Comparison of ENCODE assay signal across 26 cellular contexts in the genomic region with DNA sequence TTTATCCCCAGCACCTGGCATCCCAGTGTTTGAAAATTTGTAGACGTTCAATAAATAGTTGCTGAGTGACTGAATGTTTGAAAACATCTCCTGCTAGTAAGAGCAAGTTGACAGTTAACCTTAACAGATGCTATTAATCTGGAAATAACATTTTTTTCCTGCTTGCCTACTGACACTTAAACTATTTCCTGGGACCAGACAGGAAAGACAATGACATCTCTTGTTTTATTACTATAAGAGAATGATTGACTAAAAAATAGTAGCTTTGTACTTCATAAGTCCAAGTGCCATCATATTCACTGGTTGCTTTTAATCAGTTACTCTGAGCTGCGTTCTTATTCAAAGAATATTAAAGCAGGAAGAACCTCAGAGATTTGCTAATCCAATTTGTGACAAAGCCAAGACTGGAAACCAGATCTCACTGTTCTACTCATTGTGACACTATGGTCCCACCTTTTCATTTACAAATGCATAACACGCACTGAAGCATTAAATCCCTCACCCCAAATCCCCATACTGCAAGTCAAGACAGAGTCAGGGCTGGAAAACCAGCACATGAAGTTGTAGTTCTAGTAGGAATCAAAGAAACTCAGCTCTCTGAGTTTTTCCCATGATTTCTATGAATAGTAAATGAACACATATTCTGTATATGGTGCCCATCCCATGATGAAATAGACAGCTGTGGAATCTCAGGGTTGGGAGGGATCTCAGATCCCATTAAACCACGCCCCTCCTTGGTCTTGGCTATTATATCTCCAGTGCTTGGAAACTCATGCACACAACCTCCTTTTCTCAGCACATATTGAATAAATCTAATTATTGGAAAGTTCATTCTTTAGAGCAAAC.
A peak's percentile ranks its signal among the peaks of the same experiment; 100 is the strongest.
DNase-seq lines count a peak whose midpoint lies in the region; ATAC-seq and TF ChIP-seq lines count a peak whose summit lies in the region.
"Had no signal": no experiment of that assay in that cellular context is flagged by ENCODE, and none has a peak within 500 bp of the region (broad histone marks: within the 10 kb centered on the region; RNA-seq: fewer than 3 reads in every experiment).

No MANE protein-coding gene starts in this region.

- ATAC-seq in GM21390 (IDR thresholded peaks at IDR 0.05; ENCODE audit: unreplicated experiment) = no peak
- no peak for ATAC-seq in GM18505 (IDR thresholded peaks at IDR 0.05; ENCODE audit: unreplicated experiment)
- ATAC-seq: activated T-helper 17 cell treated with anti-CD3 and anti-CD28 coated beads, Interleukin-2, amount 50 U/mL, for 72 hours; CD8-positive, alpha-beta T cell; HCT116; PC-3 had no signal

- no peak for TF ChIP-seq POLR2A in GM18505 (IDR thresholded peaks at IDR 0.05; ENCODE audit: borderline replicate concordance, extremely low read depth, insufficient read depth, insufficient read length)

- BruUV-seq in A673 (replicated peaks; lab: Mats Ljungman, UMichigan) = no TSS peak

- POLR2A ChIA-PET in A673 (lab: Charles Lee; ENCODE audit: low non-redundant PET) = no interaction called here
- POLR2A ChIA-PET in activated CD4-positive, alpha-beta T cell treated with anti-CD3 and anti-CD28 coated beads, Interleukin-2, amount 10 ng/mL, durations not matched to agents 7 days and 5 days (lab: Charles Lee) = no interaction called here

- H3K27me3 Mint-ChIP-seq in neural crest cell (ENCODE audit: low read depth) = no peaks in the 10 kb centered on the region
- peaks cover 13% of the 10 kb centered on the region for H3K27me3 Mint-ChIP-seq in activated CD4-positive, alpha-beta T cell treated with anti-CD3 and anti-CD28 coated beads, Interleukin-2, amount 10 ng/mL, durations not matched to agents 7 days and 5 days

- H3K9me3 Mint-ChIP-seq in neural crest cell = no peaks in the 10 kb centered on the region
- H3K9me3 Mint-ChIP-seq in activated CD4-positive, alpha-beta T cell treated with anti-CD3 and anti-CD28 coated beads, Interleukin-2, amount 10 ng/mL, durations not matched to agents 7 days and 5 days = no peaks in the 10 kb centered on the region
- H3K9me3 Mint-ChIP-seq: activated naive CD4-positive, alpha-beta T cell treated with anti-CD3 and anti-CD28 coated beads, Interleukin-2, amount 50 U/mL, for 24 hours; activated T-helper 17 cell treated with anti-CD3 and anti-CD28 coated beads, Interleukin-2, amount 50 U/mL, for 72 hours; CD8-positive, alpha-beta T cell; nephron had no signal

- DNase-seq in A673 (ENCODE audit: low spot score) (peak; percentile 89), RPMI7951 (ENCODE audit: low read depth) (peak; percentile 5), epithelial cell of esophagus (ENCODE audit: low read depth) (peak; percentile 62), neural crest cell (ENCODE audit: low read depth, low spot score) (no peak), NCI-H187 (lab: John Stamatoyannopoulos, UW) (no peak)
- DNase-seq in activated CD4-positive, alpha-beta T cell treated with anti-CD3 and anti-CD28 coated beads, Interleukin-2, amount 10 ng/mL, durations not matched to agents 7 days and 5 days = no peak
- DNase-seq: CD8-positive, alpha-beta T cell; colonic mucosa; effector CD8-positive, alpha-beta T cell; heart right ventricle; NCI-H2029 treated with DMSO at 0.1 percent for 48 hours; NCI-H524 treated with DMSO at 0.1 percent for 48 hours; PC-3; SHP77 treated with DMSO at 0.1 percent for 48 hours; stimulated activated CD4-positive, alpha-beta T cell treated with anti-CD3 and anti-CD28 coated beads, Interleukin-2, amount 100 ng/mL, for 48 hours; stomach; tibial artery had no signal

- peak overlapping the region; percentile 64 for H3K27ac Mint-ChIP-seq in neural crest cell (ENCODE audit: unreplicated experiment)
- H3K27ac Mint-ChIP-seq in activated CD4-positive, alpha-beta T cell treated with anti-CD3 and anti-CD28 coated beads, Interleukin-2, amount 10 ng/mL, durations not matched to agents 7 days and 5 days = no peak overlapping the region
- H3K27ac Mint-ChIP-seq: activated naive CD4-positive, alpha-beta T cell treated with anti-CD3 and anti-CD28 coated beads, Interleukin-2, amount 50 U/mL, for 24 hours; activated T-helper 17 cell treated with anti-CD3 and anti-CD28 coated beads, Interleukin-2, amount 50 U/mL, for 72 hours; B cell; CD8-positive, alpha-beta T cell had no signal

- TF ChIP-seq CTCF in A673 (conservative IDR thresholded peaks at IDR 0.05; ENCODE audit: low read depth, low read length) (no peak), epithelial cell of esophagus (IDR thresholded peaks at IDR 0.05; ENCODE audit: insufficient read depth, low read depth, low read length, missing control alignments) (no peak), neural crest cell (conservative IDR thresholded peaks at IDR 0.05) (no peak)

- CTCF ChIA-PET in A673 (lab: Charles Lee) = no interaction called here
- CTCF ChIA-PET in activated CD4-positive, alpha-beta T cell treated with anti-CD3 and anti-CD28 coated beads, Interleukin-2, amount 10 ng/mL, durations not matched to agents 7 days and 5 days (lab: Charles Lee) = no interaction called here

- no peaks in the 10 kb centered on the region for H3K36me3 Mint-ChIP-seq in neural crest cell (ENCODE audit: low read depth)
- no peaks in the 10 kb centered on the region for H3K36me3 Mint-ChIP-seq in activated CD4-positive, alpha-beta T cell treated with anti-CD3 and anti-CD28 coated beads, Interleukin-2, amount 10 ng/mL, durations not matched to agents 7 days and 5 days (ENCODE audit: low read depth)
- H3K36me3 Mint-ChIP-seq: activated naive CD4-positive, alpha-beta T cell treated with anti-CD3 and anti-CD28 coated beads, Interleukin-2, amount 50 U/mL, for 24 hours; CD8-positive, alpha-beta T cell had no signal

- H3K27me3 ChIP-seq in A673 (replicated peaks; ENCODE audit: insufficient read depth, low read depth, low read length, poor library complexity) = no peaks in the 10 kb centered on the region
- H3K27me3 ChIP-seq: breast epithelium, colonic mucosa, heart right ventricle, stomach, tibial artery had no signal

- no peak overlapping the region for H3K4me3 Mint-ChIP-seq in neural crest cell
- no peak overlapping the region for H3K4me3 Mint-ChIP-seq in activated CD4-positive, alpha-beta T cell treated with anti-CD3 and anti-CD28 coated beads, Interleukin-2, amount 10 ng/mL, durations not matched to agents 7 days and 5 days
- H3K4me3 Mint-ChIP-seq: activated naive CD4-positive, alpha-beta T cell treated with anti-CD3 and anti-CD28 coated beads, Interleukin-2, amount 50 U/mL, for 24 hours; activated T-helper 17 cell treated with anti-CD3 and anti-CD28 coated beads, Interleukin-2, amount 50 U/mL, for 72 hours; B cell; CD8-positive, alpha-beta T cell; nephron had no signal

- peaks cover 49% of the 10 kb centered on the region for H3K4me1 ChIP-seq in A673 (ENCODE audit: insufficient read depth, low read length, poor library complexity, severe bottlenecking)
- H3K4me1 ChIP-seq: breast epithelium, colonic mucosa, stomach, tibial artery had no signal

- H3K4me1 Mint-ChIP-seq in neural crest cell = peaks cover 55% of the 10 kb centered on the region
- no peaks in the 10 kb centered on the region for H3K4me1 Mint-ChIP-seq in activated CD4-positive, alpha-beta T cell treated with anti-CD3 and anti-CD28 coated beads, Interleukin-2, amount 10 ng/mL, durations not matched to agents 7 days and 5 days
- H3K4me1 Mint-ChIP-seq: activated naive CD4-positive, alpha-beta T cell treated with anti-CD3 and anti-CD28 coated beads, Interleukin-2, amount 50 U/mL, for 24 hours; activated T-helper 17 cell treated with anti-CD3 and anti-CD28 coated beads, Interleukin-2, amount 50 U/mL, for 72 hours; B cell had no signal

- H3K36me3 ChIP-seq in A673 (ENCODE audit: insufficient read depth, low read length, poor library complexity, severe bottlenecking) = no peaks in the 10 kb centered on the region
- H3K36me3 ChIP-seq: breast epithelium, colonic mucosa, heart right ventricle, stomach, tibial artery had no signal

- no peaks in the 10 kb centered on the region for H3K9me3 ChIP-seq in A673 (ENCODE audit: low read depth, low read length, poor library complexity, severe bottlenecking)
- H3K9me3 ChIP-seq: breast epithelium, colonic mucosa, heart right ventricle, stomach, tibial artery had no signal

- intact Hi-C loops in A673 (cut with micrococcal nuclease; ENCODE audit: unreplicated experiment) = no loop called here

- H3K4me3 ChIP-seq in A673 (ENCODE audit: low read depth, low read length, poor library complexity, severe bottlenecking) (peak overlapping the region; percentile 8), epithelial cell of esophagus (ENCODE audit: low read length) (no peak overlapping the region)
- H3K4me3 ChIP-seq: breast epithelium, colonic mucosa, heart right ventricle, lung, stomach, tibial artery had no signal

- H3K27ac ChIP-seq in A673 (ENCODE audit: low read depth, low read length, poor library complexity, severe bottlenecking) = peak overlapping the region; percentile 80
- H3K27ac ChIP-seq: colonic mucosa, tibial artery had no signal

Comparison
In these comparisons a context has a peak if more than half of its experiments do, and no peak if none do; other contexts are left out.
1. DNase-seq: peak in A673 (single experiment), RPMI7951 (single experiment) and epithelial cell of esophagus (single experiment); none in neural crest cell (single experiment), activated CD4-positive, alpha-beta T cell treated with anti-CD3 and anti-CD28 coated beads, Interleukin-2, amount 10 ng/mL, durations not matched to agents 7 days and 5 days (single experiment) and NCI-H187 (0 of 2).